14 cellular contexts compared by ENCODE assay signal in the genomic region with DNA sequence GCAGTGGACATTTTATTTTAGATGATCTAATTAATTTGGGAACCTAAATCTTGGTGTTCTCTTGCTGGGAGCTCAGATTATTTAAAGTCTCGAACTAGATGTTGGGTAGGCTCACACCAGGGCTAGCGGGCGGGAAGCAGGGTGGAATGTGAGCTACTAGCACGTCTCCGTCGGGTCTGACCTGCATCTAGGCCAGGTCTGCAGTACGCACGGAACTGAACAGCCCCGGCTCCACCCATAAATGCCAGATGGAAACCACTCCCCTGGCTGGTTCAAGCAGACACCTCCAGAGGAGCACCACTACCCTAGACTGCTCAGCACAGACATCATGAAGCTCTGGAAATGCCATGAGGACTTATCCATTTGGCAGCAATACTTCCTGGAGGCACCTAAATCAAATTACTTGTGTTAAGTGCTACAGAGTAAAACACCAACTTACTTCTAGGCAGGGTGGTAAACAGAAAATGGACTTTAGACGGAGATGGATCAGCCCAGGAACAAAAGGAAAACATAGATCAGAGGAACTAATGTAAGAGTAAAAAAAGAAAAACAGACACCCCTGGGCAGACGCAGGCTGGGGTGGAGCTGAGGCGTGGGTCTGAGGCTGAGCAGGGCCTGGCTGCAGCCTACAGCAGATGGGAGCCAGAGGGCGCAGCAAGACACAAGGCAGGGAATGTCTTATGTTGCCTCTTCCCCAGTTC. TPM values are rescaled to one million over a fixed set of nuclear protein-coding genes. Genes with fewer than 3 reads are reported as not detected.
A peak's percentile ranks its signal among the peaks of the same experiment; 100 is the strongest.
DNase-seq lines count a peak whose midpoint lies in the region; ATAC-seq, FAIRE-seq and TF ChIP-seq lines count a peak whose summit lies in the region.
"Had no signal": no experiment of that assay in that cellular context is flagged by ENCODE, and none has a peak within 500 bp of the region (broad histone marks: within the 10 kb centered on the region; RNA-seq: fewer than 3 reads in every experiment).

No MANE protein-coding gene starts in this region.

- H3K36me3 Mint-ChIP-seq in endothelial cell (ENCODE audit: low read depth, unreplicated experiment) (peaks cover 69% of the 10 kb centered on the region), osteocyte (ENCODE audit: unreplicated experiment) (peaks cover 72% of the 10 kb centered on the region)
- H3K36me3 Mint-ChIP-seq in activated T-helper 1 cell treated with anti-CD3 and anti-CD28 coated beads, Interleukin-12 subunit alpha, Interleukin-12 subunit beta, Interleukin-2, Interleukin-4 antibody, amounts not matched to agents 30 ng/mL and 10 ng/mL and 1 ng/mL, durations not matched to agents 14 hours and 24 hours and 36 hours (ENCODE audit: low read depth): peaks cover 64% of the 10 kb centered on the region

- H3K27me3 Mint-ChIP-seq in endothelial cell (ENCODE audit: unreplicated experiment): peaks cover 21% of the 10 kb centered on the region
- no peaks in the 10 kb centered on the region for H3K27me3 Mint-ChIP-seq in osteocyte (ENCODE audit: unreplicated experiment)
- H3K27me3 Mint-ChIP-seq in activated T-helper 1 cell treated with anti-CD3 and anti-CD28 coated beads, Interleukin-12 subunit alpha, Interleukin-12 subunit beta, Interleukin-2, Interleukin-4 antibody, amounts not matched to agents 30 ng/mL and 10 ng/mL and 1 ng/mL, durations not matched to agents 14 hours and 24 hours and 36 hours (ENCODE audit: insufficient read depth): no peaks in the 10 kb centered on the region
- H3K27me3 Mint-ChIP-seq: IgD-negative memory B cell had no signal

- 73% methylated on average over 5 of the region's 13 CpGs for WGBS in HepG2 (ENCODE audit: low lambda C conversion rate)
- WGBS in right lobe of liver (ENCODE audit: insufficient coverage, low coverage, low lambda C conversion rate, missing lambda C conversion rate): 93% methylated on average over 4 of the region's 13 CpGs

- TF ChIP-seq POLR2A in HepG2 (IDR thresholded peaks at IDR 0.05; ENCODE audit: insufficient read depth in 1 of 2, low read depth in 2 of 2, low read length in 2 of 2) (no peak), right lobe of liver (IDR thresholded peaks at IDR 0.05) (no peak), GM12891 (IDR thresholded peaks at IDR 0.05; ENCODE audit: low read depth, low read length) (no peak)

- POLR2A ChIA-PET in HepG2 (lab: Yijun Ruan, JAX): interaction anchor here (1.1 kb wide), 1 partner anchor 9 kb away, joined by 4 read pairs; no protein-coding TSS in a partner anchor

- H3K9me3 Mint-ChIP-seq in endothelial cell (ENCODE audit: unreplicated experiment) (peaks cover 36% of the 10 kb centered on the region), osteocyte (ENCODE audit: unreplicated experiment) (peaks cover 38% of the 10 kb centered on the region)
- peaks cover 60% of the 10 kb centered on the region for H3K9me3 Mint-ChIP-seq in activated T-helper 1 cell treated with anti-CD3 and anti-CD28 coated beads, Interleukin-12 subunit alpha, Interleukin-12 subunit beta, Interleukin-2, Interleukin-4 antibody, amounts not matched to agents 30 ng/mL and 10 ng/mL and 1 ng/mL, durations not matched to agents 14 hours and 24 hours and 36 hours

- H3K9ac ChIP-seq in HepG2 (ENCODE audit: insufficient read depth, low read depth, low read length): no peak overlapping the region
- H3K9ac ChIP-seq: GM23248 had no signal

- H3K27ac Mint-ChIP-seq in endothelial cell (ENCODE audit: unreplicated experiment) (no peak overlapping the region), osteocyte (ENCODE audit: unreplicated experiment) (no peak overlapping the region)
- H3K27ac Mint-ChIP-seq in activated T-helper 1 cell treated with anti-CD3 and anti-CD28 coated beads, Interleukin-12 subunit alpha, Interleukin-12 subunit beta, Interleukin-2, Interleukin-4 antibody, amounts not matched to agents 30 ng/mL and 10 ng/mL and 1 ng/mL, durations not matched to agents 14 hours and 24 hours and 36 hours: no peak overlapping the region
- H3K27ac Mint-ChIP-seq: IgD-negative memory B cell had no signal

- no peak for TF ChIP-seq EP300 in HepG2 (IDR thresholded peaks at IDR 0.05; ENCODE audit: low read depth in 2 of 2, low read length in 2 of 2)
- no peak for TF ChIP-seq EP300 in HepG2 (CRISPR knock-in tag; IDR thresholded peaks at IDR 0.05; ENCODE audit: borderline replicate concordance)

- in situ Hi-C loops in HepG2 (cut with HindIII; ENCODE audit: extremely low pct_ligation_motif_present, low pct_unique_long_range_greater_than_20kb): no loop called here

- ATAC-seq in HepG2 (peak; percentile 72), right lobe of liver (no peak)
- ATAC-seq: HCT116 had no signal

- H3K27ac ChIP-seq in HepG2 (ENCODE audit: extremely low read length, insufficient read depth, low read length): peak overlapping the region; percentile 33
- no peak overlapping the region for H3K27ac ChIP-seq in right lobe of liver
- H3K27ac ChIP-seq: 22Rv1, GM23248 had no signal

- no peak overlapping the region for H2AFZ ChIP-seq in HepG2 (ENCODE audit: low read length)
- H2AFZ ChIP-seq: GM23248 had no signal

- FAIRE-seq in HepG2 (lab: Jason Lieb, UNC): no peak
- no peak for FAIRE-seq in GM12891 (lab: Jason Lieb, UNC)
- FAIRE-seq: GM18507, H54 had no signal

- TF ChIP-seq CTCF in HepG2 (CRISPR knock-in tag; IDR thresholded peaks at IDR 0.05) (peak; percentile 48), right lobe of liver (IDR thresholded peaks at IDR 0.05) (no peak), endothelial cell (IDR thresholded peaks at IDR 0.05; ENCODE audit: unreplicated experiment) (no peak), osteocyte (IDR thresholded peaks at IDR 0.05) (no peak)

- CTCF ChIA-PET in HepG2 (lab: Yijun Ruan, JAX; ENCODE audit: low intra/inter-chr PET ratio, low total read pairs): no interaction called here

- H3K4me1 ChIP-seq in HepG2 (ENCODE audit: insufficient read depth, low read length) (peaks cover 14% of the 10 kb centered on the region), right lobe of liver (no peaks in the 10 kb centered on the region)

- H3K4me3 Mint-ChIP-seq in endothelial cell (ENCODE audit: unreplicated experiment) (peak overlapping the region; percentile 83), osteocyte (ENCODE audit: unreplicated experiment) (no peak overlapping the region)
- H3K4me3 Mint-ChIP-seq in activated T-helper 1 cell treated with anti-CD3 and anti-CD28 coated beads, Interleukin-12 subunit alpha, Interleukin-12 subunit beta, Interleukin-2, Interleukin-4 antibody, amounts not matched to agents 30 ng/mL and 10 ng/mL and 1 ng/mL, durations not matched to agents 14 hours and 24 hours and 36 hours: no peak overlapping the region

- H3K4me3 ChIP-seq in HepG2 (replicated peaks in 1 of 3; ENCODE audit: insufficient read depth in 1 of 3, low read depth in 2 of 3, low read length in 3 of 3): no peak overlapping the region; a peak in 1 of 6 replicates
- no peak overlapping the region for H3K4me3 ChIP-seq in right lobe of liver
- H3K4me3 ChIP-seq: GM23248 had no signal

- intact Hi-C loops in HepG2 (cut with micrococcal nuclease; ENCODE audit: unreplicated experiment): no loop called here
- intact Hi-C loops in right lobe of liver (cut with DNase I): no loop called here
- intact Hi-C loops in activated T-helper 1 cell treated with anti-CD3 and anti-CD28 coated beads, Interleukin-12 subunit alpha, Interleukin-12 subunit beta, Interleukin-2, Interleukin-4 antibody, amounts not matched to agents 30 ng/mL and 10 ng/mL and 1 ng/mL, durations not matched to agents 14 hours and 24 hours and 36 hours (cut with micrococcal nuclease): no loop called here

- no peak for TF ChIP-seq RAD21 in HepG2 (CRISPR knock-in tag; IDR thresholded peaks at IDR 0.05)

- peak; percentile 33 for DNase-seq in HepG2 (ENCODE audit: low spot score)
- no peak for DNase-seq in right lobe of liver
- DNase-seq in endothelial cell (ENCODE audit: low spot score): no peak
- DNase-seq in osteocyte (ENCODE audit: extremely low spot score, unreplicated experiment): peak; percentile 51
- no peak for DNase-seq in GM12891 (ENCODE audit: insufficient read length, low spot score)
- no peak for DNase-seq in activated CD4-positive, alpha-beta T cell treated with anti-CD3 and anti-CD28 coated beads for 48 hours
- DNase-seq in activated T-helper 1 cell treated with anti-CD3 and anti-CD28 coated beads, Interleukin-12 subunit alpha, Interleukin-12 subunit beta, Interleukin-2, Interleukin-4 antibody, amounts not matched to agents 30 ng/mL and 10 ng/mL and 1 ng/mL, durations not matched to agents 14 hours and 24 hours and 36 hours (ENCODE audit: low spot score): no peak
- DNase-seq: DMS53, GM23248 had no signal

- H3K9me3 ChIP-seq in HepG2 (ENCODE audit: low read length) (peaks cover 95% of the 10 kb centered on the region), right lobe of liver (peaks cover 0 to 29% (median 17%) of the 10 kb centered on the region in 4 donors)

- H3K4me2 ChIP-seq in HepG2 (ENCODE audit: low read depth, low read length): no peak overlapping the region; the same call in 1 of the 2 replicates

- H4K20me1 ChIP-seq in HepG2 (ENCODE audit: insufficient read depth, low read length): no peaks in the 10 kb centered on the region

- H3K4me1 Mint-ChIP-seq in endothelial cell (ENCODE audit: unreplicated experiment) (no peaks in the 10 kb centered on the region), osteocyte (ENCODE audit: unreplicated experiment) (no peaks in the 10 kb centered on the region)
- no peaks in the 10 kb centered on the region for H3K4me1 Mint-ChIP-seq in activated T-helper 1 cell treated with anti-CD3 and anti-CD28 coated beads, Interleukin-12 subunit alpha, Interleukin-12 subunit beta, Interleukin-2, Interleukin-4 antibody, amounts not matched to agents 30 ng/mL and 10 ng/mL and 1 ng/mL, durations not matched to agents 14 hours and 24 hours and 36 hours (ENCODE audit: low read depth)
- H3K4me1 Mint-ChIP-seq: IgD-negative memory B cell had no signal

- H3K36me3 ChIP-seq in HepG2 (replicated peaks in 1 of 2; ENCODE audit: control insufficient read depth in 1 of 2, insufficient read depth in 2 of 2, low read length in 2 of 2): peaks cover 16 to 55% of the 10 kb centered on the region in 2 experiments; a peak in 4 of 5 replicates
- H3K36me3 ChIP-seq in right lobe of liver: peaks cover 0 to 57% (median 26%) of the 10 kb centered on the region in 4 donors

- BruUV-seq in HepG2 (replicated peaks; lab: Mats Ljungman, UMichigan): no TSS peak

- H3K27me3 ChIP-seq in HepG2 (ENCODE audit: control insufficient read depth in 1 of 2, insufficient read depth in 2 of 2, low read length in 2 of 2): no peaks in the 10 kb centered on the region
- no peaks in the 10 kb centered on the region for H3K27me3 ChIP-seq in right lobe of liver

- H3K79me2 ChIP-seq in HepG2 (ENCODE audit: insufficient read depth, low read length): peaks cover 5% of the 10 kb centered on the region

RNA-seq across cellular contexts. Expression of a gene that starts 10.2 kb away (rescaled TPM):
- total RNA-seq in HepG2 (2016; rRNA removed; fragmentation: Illumina TruSeq; extraction: Trizol): 6.8 and 8.8 TPM in 2 replicates
- total RNA-seq in HepG2 (2016; cell fraction: cytosol; rRNA removed; fragmentation: Illumina TruSeq; extraction: Trizol; ENCODE audit: low read depth): 2.6 and 3.0 TPM in 2 replicates
- total RNA-seq in HepG2 (2016; cell fraction: insoluble cytoplasmic fraction; rRNA removed; fragmentation: Illumina TruSeq; extraction: Trizol): 6.9 and 7.4 TPM in 2 replicates
- total RNA-seq in HepG2 (2016; cell fraction: membrane; rRNA removed; fragmentation: Illumina TruSeq; extraction: Trizol): 1.9 and 3.0 TPM in 2 replicates
- 16.0 and 16.5 TPM in 2 replicates for total RNA-seq in HepG2 (2016; cell fraction: nucleus; rRNA removed; fragmentation: Illumina TruSeq; extraction: Trizol)
- 6.1 and 6.7 TPM in 2 replicates for polyA plus RNA-seq in HepG2 (2011; rRNA removed)
- 1.1 and 1.6 TPM in 2 replicates for polyA plus RNA-seq in HepG2 (2011; cell fraction: cytosol; rRNA removed)
- polyA plus RNA-seq in HepG2 (2011; cell fraction: nucleus; rRNA removed): 13.3 and 15.0 TPM in 2 replicates
- 5.1 and 5.2 TPM in 2 replicates for polyA plus RNA-seq in HepG2 (2012)
- polyA plus RNA-seq in HepG2 (2016; cell fraction: cytosol; fragmentation: Illumina TruSeq; extraction: Trizol; ENCODE audit: low read depth): 0.75 and 1.0 TPM in 2 replicates
- 4.7 and 5.1 TPM in 2 replicates for polyA plus RNA-seq in HepG2 (2016; cell fraction: insoluble cytoplasmic fraction; fragmentation: Illumina TruSeq; extraction: Trizol; ENCODE audit: low read depth)
- polyA plus RNA-seq in HepG2 (2016; cell fraction: membrane; fragmentation: Illumina TruSeq; extraction: Trizol; ENCODE audit: low read depth): 0.47 and 0.76 TPM in 2 replicates
- 21.1 and 27.9 TPM in 2 replicates for polyA plus RNA-seq in HepG2 (2016; cell fraction: nucleus; fragmentation: Illumina TruSeq; extraction: Trizol; ENCODE audit: insufficient read depth, low read depth)
- polyA minus RNA-seq in HepG2 (2011; rRNA and poly(A)+ RNA removed; ENCODE audit: low replicate concordance): 3.3 and 5.8 TPM in 2 replicates
- polyA minus RNA-seq in HepG2 (2011; cell fraction: cytosol; rRNA and poly(A)+ RNA removed): 1.8 and 2.7 TPM in 2 replicates
- polyA minus RNA-seq in HepG2 (2011; cell fraction: nucleus; rRNA and poly(A)+ RNA removed): 24.7 and 26.6 TPM in 2 replicates
- 1 to 10 TPM; 2.2 to 7.9 (median 5.7) TPM for total RNA-seq in right lobe of liver
- 8.3 TPM for total RNA-seq in endothelial cell (ENCODE audit: unreplicated experiment)
- total RNA-seq in osteocyte: 17.8 and 19.1 TPM in 2 replicates
- polyA plus RNA-seq in GM12891 (2012; ENCODE audit: low read depth, missing spikeins): 1.5 TPM
- total RNA-seq in activated T-helper 1 cell treated with anti-CD3 and anti-CD28 coated beads, Interleukin-12 subunit alpha, Interleukin-12 subunit beta, Interleukin-2, Interleukin-4 antibody, amounts not matched to agents 30 ng/mL and 10 ng/mL and 1 ng/mL, durations not matched to agents 14 hours and 24 hours and 36 hours: 6.3 and 7.5 TPM in 2 replicates

RNA-seq across cellular contexts. Expression of a gene that starts 40.2 kb away (rescaled TPM):
- total RNA-seq in HepG2 (2016; rRNA removed; fragmentation: Illumina TruSeq; extraction: Trizol): 6.5 and 8.4 TPM in 2 replicates
- total RNA-seq in HepG2 (2016; cell fraction: cytosol; rRNA removed; fragmentation: Illumina TruSeq; extraction: Trizol; ENCODE audit: low read depth): 0.44 and 1.5 TPM in 2 replicates
- total RNA-seq in HepG2 (2016; cell fraction: insoluble cytoplasmic fraction; rRNA removed; fragmentation: Illumina TruSeq; extraction: Trizol): 7.3 and 7.4 TPM in 2 replicates
- 1.2 and 2.1 TPM in 2 replicates for total RNA-seq in HepG2 (2016; cell fraction: membrane; rRNA removed; fragmentation: Illumina TruSeq; extraction: Trizol)
- 12.2 and 12.3 TPM in 2 replicates for total RNA-seq in HepG2 (2016; cell fraction: nucleus; rRNA removed; fragmentation: Illumina TruSeq; extraction: Trizol)
- 3.8 and 5.2 TPM in 2 replicates for polyA plus RNA-seq in HepG2 (2011; rRNA removed)
- polyA plus RNA-seq in HepG2 (2011; cell fraction: cytosol; rRNA removed): 2.9 and 3.4 TPM in 2 replicates
- polyA plus RNA-seq in HepG2 (2011; cell fraction: nucleus; rRNA removed): 18.5 and 18.6 TPM in 2 replicates
- polyA plus RNA-seq in HepG2 (2012): 3.2 and 3.8 TPM in 2 replicates
- polyA plus RNA-seq in HepG2 (2016; cell fraction: cytosol; fragmentation: Illumina TruSeq; extraction: Trizol; ENCODE audit: low read depth): 0.10 and 0.14 TPM in 2 replicates
- 4.0 and 4.7 TPM in 2 replicates for polyA plus RNA-seq in HepG2 (2016; cell fraction: insoluble cytoplasmic fraction; fragmentation: Illumina TruSeq; extraction: Trizol; ENCODE audit: low read depth)
- 0.45 and 0.70 TPM in 2 replicates for polyA plus RNA-seq in HepG2 (2016; cell fraction: membrane; fragmentation: Illumina TruSeq; extraction: Trizol; ENCODE audit: low read depth)
- 11.4 and 11.7 TPM in 2 replicates for polyA plus RNA-seq in HepG2 (2016; cell fraction: nucleus; fragmentation: Illumina TruSeq; extraction: Trizol; ENCODE audit: insufficient read depth, low read depth)
- 6.6 and 10.6 TPM in 2 replicates for polyA minus RNA-seq in HepG2 (2011; rRNA and poly(A)+ RNA removed; ENCODE audit: low replicate concordance)
- 3.0 and 4.5 TPM in 2 replicates for polyA minus RNA-seq in HepG2 (2011; cell fraction: cytosol; rRNA and poly(A)+ RNA removed)
- polyA minus RNA-seq in HepG2 (2011; cell fraction: nucleus; rRNA and poly(A)+ RNA removed): 19.3 and 19.5 TPM in 2 replicates
- 10 to 100 TPM in 1 of 6 experiments, 1 to 10 TPM in 5; 3.2 to 14.9 (median 3.9) TPM for total RNA-seq in right lobe of liver
- 13.5 TPM for total RNA-seq in endothelial cell (ENCODE audit: unreplicated experiment)
- 13.6 and 16.3 TPM in 2 replicates for total RNA-seq in osteocyte
- 8.2 TPM for polyA plus RNA-seq in GM12891 (2012; ENCODE audit: low read depth, missing spikeins)
- 18.2 and 22.1 TPM in 2 replicates for total RNA-seq in activated T-helper 1 cell treated with anti-CD3 and anti-CD28 coated beads, Interleukin-12 subunit alpha, Interleukin-12 subunit beta, Interleukin-2, Interleukin-4 antibody, amounts not matched to agents 30 ng/mL and 10 ng/mL and 1 ng/mL, durations not matched to agents 14 hours and 24 hours and 36 hours

RNA-seq across cellular contexts. Expression of a gene that starts 58.6 kb away (rescaled TPM):
- total RNA-seq in HepG2 (2016; rRNA removed; fragmentation: Illumina TruSeq; extraction: Trizol) (21.0 and 21.4 TPM in 2 replicates), right lobe of liver (10 to 100 TPM; 11.0 to 20.4 (median 13.5) TPM), endothelial cell (ENCODE audit: unreplicated experiment) (74.1 TPM), osteocyte (58.4 and 63.3 TPM in 2 replicates)
- total RNA-seq in HepG2 (2016; cell fraction: cytosol; rRNA removed; fragmentation: Illumina TruSeq; extraction: Trizol; ENCODE audit: low read depth): 8.1 and 8.3 TPM in 2 replicates
- 14.1 and 22.8 TPM in 2 replicates for total RNA-seq in HepG2 (2016; cell fraction: insoluble cytoplasmic fraction; rRNA removed; fragmentation: Illumina TruSeq; extraction: Trizol)
- 15.0 and 16.2 TPM in 2 replicates for total RNA-seq in HepG2 (2016; cell fraction: membrane; rRNA removed; fragmentation: Illumina TruSeq; extraction: Trizol)
- 18.6 and 23.1 TPM in 2 replicates for total RNA-seq in HepG2 (2016; cell fraction: nucleus; rRNA removed; fragmentation: Illumina TruSeq; extraction: Trizol)
- polyA plus RNA-seq in HepG2 (2011; rRNA removed): 21.1 and 21.5 TPM in 2 replicates
- 14.8 and 16.4 TPM in 2 replicates for polyA plus RNA-seq in HepG2 (2011; cell fraction: cytosol; rRNA removed)
- 42.9 and 51.1 TPM in 2 replicates for polyA plus RNA-seq in HepG2 (2011; cell fraction: nucleus; rRNA removed)
- 9.6 and 11.9 TPM in 2 replicates for polyA plus RNA-seq in HepG2 (2012)
- polyA plus RNA-seq in HepG2 (2016; cell fraction: cytosol; fragmentation: Illumina TruSeq; extraction: Trizol; ENCODE audit: low read depth): 5.4 and 5.7 TPM in 2 replicates
- polyA plus RNA-seq in HepG2 (2016; cell fraction: insoluble cytoplasmic fraction; fragmentation: Illumina TruSeq; extraction: Trizol; ENCODE audit: low read depth): 13.8 and 18.2 TPM in 2 replicates
- 10.2 and 10.9 TPM in 2 replicates for polyA plus RNA-seq in HepG2 (2016; cell fraction: membrane; fragmentation: Illumina TruSeq; extraction: Trizol; ENCODE audit: low read depth)
- polyA plus RNA-seq in HepG2 (2016; cell fraction: nucleus; fragmentation: Illumina TruSeq; extraction: Trizol; ENCODE audit: insufficient read depth, low read depth): 52.9 and 56.1 TPM in 2 replicates
- 0.14 and 58.0 TPM in 2 replicates for polyA minus RNA-seq in HepG2 (2011; rRNA and poly(A)+ RNA removed; ENCODE audit: low replicate concordance)
- 10.1 and 13.7 TPM in 2 replicates for polyA minus RNA-seq in HepG2 (2011; cell fraction: cytosol; rRNA and poly(A)+ RNA removed)
- 30.5 and 38.4 TPM in 2 replicates for polyA minus RNA-seq in HepG2 (2011; cell fraction: nucleus; rRNA and poly(A)+ RNA removed)
- polyA plus RNA-seq in GM12891 (2012; ENCODE audit: low read depth, missing spikeins): 25.7 TPM
- total RNA-seq in activated T-helper 1 cell treated with anti-CD3 and anti-CD28 coated beads, Interleukin-12 subunit alpha, Interleukin-12 subunit beta, Interleukin-2, Interleukin-4 antibody, amounts not matched to agents 30 ng/mL and 10 ng/mL and 1 ng/mL, durations not matched to agents 14 hours and 24 hours and 36 hours: 63.7 and 65.6 TPM in 2 replicates

Comparison
In these comparisons a context has a peak if more than half of its experiments do, and no peak if none do; other contexts are left out.
1. DNase-seq: peak in HepG2 (single experiment) and osteocyte (single experiment); none in right lobe of liver (0 of 3), endothelial cell (single experiment), GM12891 (single experiment), activated CD4-positive, alpha-beta T cell treated with anti-CD3 and anti-CD28 coated beads for 48 hours (single experiment) and activated T-helper 1 cell treated with anti-CD3 and anti-CD28 coated beads, Interleukin-12 subunit alpha, Interleukin-12 subunit beta, Interleukin-2, Interleukin-4 antibody, amounts not matched to agents 30 ng/mL and 10 ng/mL and 1 ng/mL, durations not matched to agents 14 hours and 24 hours and 36 hours (single experiment).